8 cellular contexts compared by ENCODE assay signal in the genomic region with DNA sequence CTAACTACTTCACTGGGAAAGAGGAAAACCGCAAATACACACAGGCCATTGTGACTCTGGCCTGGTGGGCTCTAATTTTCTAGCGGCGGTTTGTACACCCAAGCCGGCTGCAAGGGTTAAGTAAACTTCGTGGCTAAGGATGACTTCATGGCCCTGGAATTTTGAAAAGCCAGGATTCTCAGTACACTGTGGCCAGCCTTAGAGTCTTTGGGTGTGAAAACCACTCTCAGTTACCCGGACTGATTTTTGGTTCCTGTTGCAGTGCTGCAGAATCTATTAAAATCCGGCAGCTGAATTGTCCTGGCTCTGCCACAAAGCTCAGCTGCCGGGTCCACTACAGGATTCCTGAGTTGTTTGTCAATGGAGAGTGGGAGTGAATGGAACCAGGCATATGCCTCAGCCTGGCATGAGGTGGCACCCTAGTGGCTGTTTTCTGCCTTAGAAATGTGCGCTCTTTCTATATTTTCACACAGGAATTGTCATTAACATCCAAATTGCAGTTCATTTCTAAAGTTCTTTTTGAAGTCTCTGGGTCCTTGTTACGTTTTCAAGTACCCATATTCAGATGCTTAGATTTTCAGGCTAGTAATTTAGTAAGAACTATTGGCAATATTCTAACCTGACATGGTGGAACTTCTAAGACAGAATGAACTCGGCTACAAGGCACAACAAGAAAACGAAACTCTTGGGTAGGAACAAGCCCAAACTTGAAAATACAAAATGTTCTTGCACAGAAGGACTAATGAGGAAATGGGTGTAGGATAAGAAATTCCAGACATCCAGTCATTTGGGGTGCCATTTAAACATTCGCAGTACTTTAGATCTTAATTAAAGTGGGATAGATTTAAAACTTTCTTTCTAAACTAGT.
DNase-seq lines count a peak whose midpoint lies in the region; ATAC-seq and TF ChIP-seq lines count a peak whose summit lies in the region.

No MANE protein-coding gene starts in this region.

- H3K36me3 Mint-ChIP-seq in progenitor cell of endocrine pancreas (ENCODE audit: insufficient read depth): no peaks in the 10 kb centered on the region

- H3K27me3 ChIP-seq in heart right ventricle: no peaks in the 10 kb centered on the region

- H3K4me3 Mint-ChIP-seq in progenitor cell of endocrine pancreas (ENCODE audit: low read depth): peak overlapping the region; percentile 38

- peak overlapping the region in 6 of 10 donors; percentile 11 to 28 (median 19) for H3K4me3 ChIP-seq in heart right ventricle

- H3K4me1 ChIP-seq in heart right ventricle: peaks cover 8 to 64% (median 44%) of the 10 kb centered on the region in 9 donors

- TF ChIP-seq CTCF in GM10266 (IDR thresholded peaks at IDR 0.05; ENCODE audit: control insufficient read depth, insufficient read depth, low read depth, missing control alignments): peak; percentile 28
- peak; percentile 19 to 80 (median 63) for TF ChIP-seq CTCF in heart right ventricle (IDR thresholded peaks at IDR 0.05)
- peak; percentile 63 for TF ChIP-seq CTCF in progenitor cell of endocrine pancreas (IDR thresholded peaks at IDR 0.05; ENCODE audit: unreplicated experiment)

- H3K27me3 Mint-ChIP-seq in progenitor cell of endocrine pancreas: no peaks in the 10 kb centered on the region

- ATAC-seq in heart right ventricle: peak; percentile 69 to 90 (median 87)
- no peak for ATAC-seq in GM21528 (IDR thresholded peaks at IDR 0.05; ENCODE audit: low FRiP score, unreplicated experiment)
- ATAC-seq in HG03457 (IDR thresholded peaks at IDR 0.05; ENCODE audit: unreplicated experiment): no peak
- no peak for ATAC-seq in HG02938 (IDR thresholded peaks at IDR 0.05; ENCODE audit: unreplicated experiment)

- peak overlapping the region; percentile 22 for H3K27ac ChIP-seq in angular gyrus (ENCODE audit: low read depth, low read length)
- peak overlapping the region; percentile 44 to 86 (median 75) for H3K27ac ChIP-seq in heart right ventricle

- no peaks in the 10 kb centered on the region for H3K9me3 ChIP-seq in heart right ventricle

- WGBS in heart right ventricle, 2 donors: 18 to 21% methylated on average over 13 of the region's 13 CpGs

- H3K27ac Mint-ChIP-seq in progenitor cell of endocrine pancreas: peak overlapping the region; percentile 99

- peaks cover 32% of the 10 kb centered on the region for H3K4me1 Mint-ChIP-seq in progenitor cell of endocrine pancreas (ENCODE audit: low read depth)

- no peaks in the 10 kb centered on the region for H3K9me3 Mint-ChIP-seq in progenitor cell of endocrine pancreas (ENCODE audit: low read depth)

- DNase-seq in GM10266 (ENCODE audit: extremely low spot score) (no peak), NCI-H2107 (lab: John Stamatoyannopoulos, UW) (peak; percentile 6), heart right ventricle (peak; percentile 48 to 74), progenitor cell of endocrine pancreas (ENCODE audit: low spot score, unreplicated experiment) (peak; percentile 36)

- peaks cover 0 to 8% (median 0%) of the 10 kb centered on the region in 9 donors for H3K36me3 ChIP-seq in heart right ventricle

- intact Hi-C loops in heart right ventricle (cut with DNase I): loop anchor here in 8 of 10 donors (2.0 to 10.0 kb wide), 12 partner anchors 86 to 287 kb away; a partner anchor contains a TSS

Comparison
In these comparisons a context has a peak if more than half of its experiments do, and no peak if none do; other contexts are left out.
1. ATAC-seq: peak in heart right ventricle (8 of 8); none in GM21528 (single experiment), HG03457 (single experiment) and HG02938 (single experiment).
2. Peak in every context shown above with its lines, with median percentiles within 50 percentile points of each other: CTCF ChIP-seq.